Comparison of ENCODE assay signal across 22 cellular contexts in genomic region chr6:42254505-42254904, GRCh38. TPM values are rescaled to one million over a fixed set of nuclear protein-coding genes. Genes with fewer than 3 reads are reported as not detected.
DNase-seq lines count a peak whose midpoint lies in the region; ATAC-seq, FAIRE-seq and TF ChIP-seq lines count a peak whose summit lies in the region.
"Had no signal": no experiment of that assay in that cellular context is flagged by ENCODE, and none has a peak within 500 bp of the region (broad histone marks: within the 10 kb centered on the region; RNA-seq: fewer than 3 reads in every experiment).

No MANE protein-coding gene starts in this region.

- intact Hi-C loops in right lobe of liver (cut with DNase I), result no loop called here
- intact Hi-C loops in HepG2 (cut with micrococcal nuclease; ENCODE audit: unreplicated experiment), result no loop called here

- no peak overlapping the region for H3K9ac ChIP-seq in HepG2 (ENCODE audit: insufficient read depth, low read depth, low read length)

- no peaks in the 10 kb centered on the region for H3K27me3 Mint-ChIP-seq in activated T-helper 17 cell treated with anti-CD3 and anti-CD28 coated beads, Interleukin-2, amount 50 U/mL, for 72 hours

- no peaks in the 10 kb centered on the region for H3K9me3 ChIP-seq in right lobe of liver
- H3K9me3 ChIP-seq in HepG2 (ENCODE audit: low read length), result no peaks in the 10 kb centered on the region
- no peaks in the 10 kb centered on the region for H3K9me3 ChIP-seq in osteoblast (ENCODE audit: low read depth, low read length)
- H3K9me3 ChIP-seq: A549, BE2C, HAP-1 had no signal

- H3K9me3 Mint-ChIP-seq in activated T-helper 17 cell treated with anti-CD3 and anti-CD28 coated beads, Interleukin-2, amount 50 U/mL, for 72 hours, result no peaks in the 10 kb centered on the region
- H3K9me3 Mint-ChIP-seq: CD8-positive, alpha-beta T cell had no signal

- H2AFZ ChIP-seq in HepG2 (ENCODE audit: low read length), result no peak overlapping the region
- H2AFZ ChIP-seq in osteoblast (ENCODE audit: low read length), result no peak overlapping the region

- no peaks in the 10 kb centered on the region for H3K79me2 ChIP-seq in HepG2 (ENCODE audit: insufficient read depth, low read length)
- no peaks in the 10 kb centered on the region for H3K79me2 ChIP-seq in osteoblast (ENCODE audit: insufficient read depth, low read length)

- no peak overlapping the region for H3K4me3 Mint-ChIP-seq in activated T-helper 17 cell treated with anti-CD3 and anti-CD28 coated beads, Interleukin-2, amount 50 U/mL, for 72 hours
- H3K4me3 Mint-ChIP-seq: CD8-positive, alpha-beta T cell had no signal

- no peak for FAIRE-seq in HepG2 (lab: Jason Lieb, UNC)
- FAIRE-seq: A549, D721Med, G401.6, GM12891, GM19239, H1 had no signal

- peaks cover 0 to 21% (median 4%) of the 10 kb centered on the region in 4 donors for H3K4me1 ChIP-seq in right lobe of liver
- peaks cover 11% of the 10 kb centered on the region for H3K4me1 ChIP-seq in HepG2 (ENCODE audit: insufficient read depth, low read length)
- peaks cover 20% of the 10 kb centered on the region for H3K4me1 ChIP-seq in osteoblast (ENCODE audit: insufficient read depth, low read length)
- H3K4me1 ChIP-seq: HAP-1 had no signal

- H3K27ac ChIP-seq in right lobe of liver (no peak overlapping the region), HepG2 (ENCODE audit: extremely low read length, insufficient read depth, low read length) (no peak overlapping the region), osteoblast (ENCODE audit: low read depth, low read length) (no peak overlapping the region)
- H3K27ac ChIP-seq: A549, C4-2B, HL-60 had no signal

- no peak overlapping the region for H3K4me2 ChIP-seq in HepG2 (ENCODE audit: low read depth, low read length)
- H3K4me2 ChIP-seq in osteoblast (ENCODE audit: insufficient read depth, low read length), result no peak overlapping the region
- H3K4me2 ChIP-seq: A549 had no signal

- H3K4me1 Mint-ChIP-seq in activated T-helper 17 cell treated with anti-CD3 and anti-CD28 coated beads, Interleukin-2, amount 50 U/mL, for 72 hours, result no peaks in the 10 kb centered on the region

- CTCF ChIA-PET in HepG2 (lab: Yijun Ruan, JAX; ENCODE audit: low intra/inter-chr PET ratio, low total read pairs), result no interaction called here

- no peak for TF ChIP-seq RAD21 in HepG2 (CRISPR knock-in tag; IDR thresholded peaks at IDR 0.05)

- H3K36me3 Mint-ChIP-seq in activated T-helper 17 cell treated with anti-CD3 and anti-CD28 coated beads, Interleukin-2, amount 50 U/mL, for 72 hours (ENCODE audit: low read depth), result peaks cover 54% of the 10 kb centered on the region

- WGBS in right lobe of liver (ENCODE audit: insufficient coverage, low coverage, low lambda C conversion rate, missing lambda C conversion rate), result 63% methylated on average over 7 of the region's 9 CpGs
- WGBS in HepG2 (ENCODE audit: low lambda C conversion rate), result 34% methylated on average over 9 of the region's 9 CpGs

- DNase-seq in right lobe of liver (peak in 2 of 3 donors; percentile 76 to 77), HepG2 (ENCODE audit: low spot score) (no peak), osteoblast (ENCODE audit: insufficient read length, low spot score, missing footprints) (peak; percentile 21)
- DNase-seq: BE2C; CD8-positive, alpha-beta T cell; COR-L47; DMS153; DMS79 treated with DMSO at 0.1 percent for 48 hours; EL had no signal

- TF ChIP-seq CTCF in right lobe of liver (IDR thresholded peaks at IDR 0.05) (no peak), HepG2 (CRISPR knock-in tag; IDR thresholded peaks at IDR 0.05) (no peak), osteoblast (IDR thresholded peaks at IDR 0.05; ENCODE audit: extremely low read depth, low read depth, low read length) (no peak)

- no TSS peak for BruUV-seq in HepG2 (replicated peaks; lab: Mats Ljungman, UMichigan)

- in situ Hi-C loops in HepG2 (cut with HindIII; ENCODE audit: extremely low pct_ligation_motif_present, low pct_unique_long_range_greater_than_20kb), result no loop called here

- POLR2A ChIA-PET in HepG2 (lab: Yijun Ruan, JAX), result no interaction called here

- H3K27ac Mint-ChIP-seq in activated T-helper 17 cell treated with anti-CD3 and anti-CD28 coated beads, Interleukin-2, amount 50 U/mL, for 72 hours, result peak overlapping the region; percentile 33
- H3K27ac Mint-ChIP-seq: CD8-positive, alpha-beta T cell had no signal

- H3K27me3 ChIP-seq in right lobe of liver (no peaks in the 10 kb centered on the region), HepG2 (ENCODE audit: control insufficient read depth in 1 of 2, insufficient read depth in 2 of 2, low read length in 2 of 2) (peaks cover 0 to 19% of the 10 kb centered on the region in 2 experiments; a peak in 2 of 5 replicates), osteoblast (ENCODE audit: insufficient read depth, low read length) (no peaks in the 10 kb centered on the region)
- H3K27me3 ChIP-seq: BE2C had no signal

- H4K20me1 ChIP-seq in HepG2 (ENCODE audit: insufficient read depth, low read length), result no peaks in the 10 kb centered on the region
- no peaks in the 10 kb centered on the region for H4K20me1 ChIP-seq in osteoblast (ENCODE audit: insufficient read depth, low read length)

- no peak for TF ChIP-seq POLR2A in right lobe of liver (IDR thresholded peaks at IDR 0.05)
- no peak for TF ChIP-seq POLR2A in HepG2 (IDR thresholded peaks at IDR 0.05; ENCODE audit: insufficient read depth in 1 of 2, low read depth in 2 of 2, low read length in 2 of 2)

- H3K4me3 ChIP-seq in right lobe of liver (no peak overlapping the region), HepG2 (replicated peaks in 1 of 3; ENCODE audit: insufficient read depth in 1 of 3, low read depth in 2 of 3, low read length in 3 of 3) (no peak overlapping the region), osteoblast (ENCODE audit: insufficient read depth, low read length) (no peak overlapping the region)
- H3K4me3 ChIP-seq: A549, HAP-1 had no signal

- H3K36me3 ChIP-seq in right lobe of liver (no peaks in the 10 kb centered on the region), HepG2 (replicated peaks in 1 of 2; ENCODE audit: control insufficient read depth in 1 of 2, insufficient read depth in 2 of 2, low read length in 2 of 2) (no peaks in the 10 kb centered on the region), osteoblast (ENCODE audit: insufficient read depth, low read length) (peaks cover 42% of the 10 kb centered on the region)

- TF ChIP-seq EP300 in HepG2 (IDR thresholded peaks at IDR 0.05; ENCODE audit: low read depth in 2 of 2, low read length in 2 of 2) (no peak), HepG2 (CRISPR knock-in tag; IDR thresholded peaks at IDR 0.05; ENCODE audit: borderline replicate concordance) (no peak)

- ATAC-seq in right lobe of liver (peak; percentile 12 to 76 (median 48)), HepG2 (no peak), HG03571 (IDR thresholded peaks at IDR 0.05; ENCODE audit: unreplicated experiment) (no peak), GM18502 (IDR thresholded peaks at IDR 0.05; ENCODE audit: poor library complexity, unreplicated experiment) (no peak), GM21576 (IDR thresholded peaks at IDR 0.05; ENCODE audit: unreplicated experiment) (no peak)
- ATAC-seq in activated T-helper 17 cell treated with anti-CD3 and anti-CD28 coated beads, Interleukin-2, amount 50 U/mL, for 72 hours (replicated peaks), result no peak
- ATAC-seq: A549; CD8-positive, alpha-beta T cell had no signal

RNA-seq across cellular contexts. Expression of gene MRPS10, which starts 36.8 kb away (rescaled TPM):
- total RNA-seq in right lobe of liver (10 to 100 TPM; 17.7 to 35.3 (median 20.1) TPM), HepG2 (2016; rRNA removed; fragmentation: Illumina TruSeq; extraction: Trizol) (54.6 and 79.2 TPM in 2 replicates), osteoblast (46.9 and 52.5 TPM in 2 replicates)
- 12.2 and 13.6 TPM in 2 replicates for total RNA-seq in HepG2 (2016; cell fraction: cytosol; rRNA removed; fragmentation: Illumina TruSeq; extraction: Trizol; ENCODE audit: low read depth)
- total RNA-seq in HepG2 (2016; cell fraction: insoluble cytoplasmic fraction; rRNA removed; fragmentation: Illumina TruSeq; extraction: Trizol), result 55.4 and 85.0 TPM in 2 replicates
- total RNA-seq in HepG2 (2016; cell fraction: membrane; rRNA removed; fragmentation: Illumina TruSeq; extraction: Trizol), result 37.8 and 41.2 TPM in 2 replicates
- total RNA-seq in HepG2 (2016; cell fraction: nucleus; rRNA removed; fragmentation: Illumina TruSeq; extraction: Trizol), result 20.0 and 20.7 TPM in 2 replicates
- 22.8 and 31.7 TPM in 2 replicates for polyA plus RNA-seq in HepG2 (2011; rRNA removed)
- 16.1 and 23.7 TPM in 2 replicates for polyA plus RNA-seq in HepG2 (2011; cell fraction: cytosol; rRNA removed)
- 4.2 and 5.9 TPM in 2 replicates for polyA plus RNA-seq in HepG2 (2011; cell fraction: nucleus; rRNA removed)
- 22.8 and 28.4 TPM in 2 replicates for polyA plus RNA-seq in HepG2 (2012)
- polyA plus RNA-seq in HepG2 (2016; cell fraction: cytosol; fragmentation: Illumina TruSeq; extraction: Trizol; ENCODE audit: low read depth), result 14.5 and 15.5 TPM in 2 replicates
- polyA plus RNA-seq in HepG2 (2016; cell fraction: insoluble cytoplasmic fraction; fragmentation: Illumina TruSeq; extraction: Trizol; ENCODE audit: low read depth), result 81.8 and 85.5 TPM in 2 replicates
- 32.1 and 36.3 TPM in 2 replicates for polyA plus RNA-seq in HepG2 (2016; cell fraction: membrane; fragmentation: Illumina TruSeq; extraction: Trizol; ENCODE audit: low read depth)
- polyA plus RNA-seq in HepG2 (2016; cell fraction: nucleus; fragmentation: Illumina TruSeq; extraction: Trizol; ENCODE audit: insufficient read depth, low read depth), result 30.6 and 31.3 TPM in 2 replicates
- polyA minus RNA-seq in HepG2 (2011; rRNA and poly(A)+ RNA removed; ENCODE audit: low replicate concordance), result 5.2 and 11.4 TPM in 2 replicates
- 13.1 and 14.4 TPM in 2 replicates for polyA minus RNA-seq in HepG2 (2011; cell fraction: cytosol; rRNA and poly(A)+ RNA removed)
- 12.4 and 15.7 TPM in 2 replicates for polyA minus RNA-seq in HepG2 (2011; cell fraction: nucleus; rRNA and poly(A)+ RNA removed)
- 10 to 100 TPM; 23.9 to 42.3 TPM for total RNA-seq in activated T-helper 17 cell treated with anti-CD3 and anti-CD28 coated beads, Interleukin-2, amount 50 U/mL, for 72 hours

RNA-seq across cellular contexts. Expression of gene GUCA1B, which starts 59.7 kb away (rescaled TPM):
- under 1 TPM in 5 of 6 experiments, not detected in 1; 0.25 to 0.93 (median 0.68) TPM for total RNA-seq in right lobe of liver
- 0.31 and 0.75 TPM in 2 replicates for total RNA-seq in HepG2 (2016; rRNA removed; fragmentation: Illumina TruSeq; extraction: Trizol)
- total RNA-seq in HepG2 (2016; cell fraction: cytosol; rRNA removed; fragmentation: Illumina TruSeq; extraction: Trizol; ENCODE audit: low read depth), result not detected in 2 replicates
- total RNA-seq in HepG2 (2016; cell fraction: insoluble cytoplasmic fraction; rRNA removed; fragmentation: Illumina TruSeq; extraction: Trizol), result 0.22 and 0.26 TPM in 2 replicates
- total RNA-seq in HepG2 (2016; cell fraction: membrane; rRNA removed; fragmentation: Illumina TruSeq; extraction: Trizol), result 0.28 TPM in 1 of 2 replicates, not detected in the other
- 0.34 and 0.47 TPM in 2 replicates for total RNA-seq in HepG2 (2016; cell fraction: nucleus; rRNA removed; fragmentation: Illumina TruSeq; extraction: Trizol)
- 0.58 and 0.74 TPM in 2 replicates for polyA plus RNA-seq in HepG2 (2011; rRNA removed)
- 0.23 and 0.40 TPM in 2 replicates for polyA plus RNA-seq in HepG2 (2011; cell fraction: cytosol; rRNA removed)
- 2.1 and 2.6 TPM in 2 replicates for polyA plus RNA-seq in HepG2 (2011; cell fraction: nucleus; rRNA removed)
- polyA plus RNA-seq in HepG2 (2012), result 0.72 and 1.5 TPM in 2 replicates
- not detected in 2 replicates for polyA plus RNA-seq in HepG2 (2016; cell fraction: cytosol; fragmentation: Illumina TruSeq; extraction: Trizol; ENCODE audit: low read depth)
- polyA plus RNA-seq in HepG2 (2016; cell fraction: insoluble cytoplasmic fraction; fragmentation: Illumina TruSeq; extraction: Trizol; ENCODE audit: low read depth), result 0.38 and 0.50 TPM in 2 replicates
- 0.17 and 0.26 TPM in 2 replicates for polyA plus RNA-seq in HepG2 (2016; cell fraction: membrane; fragmentation: Illumina TruSeq; extraction: Trizol; ENCODE audit: low read depth)
- 0.89 and 2.5 TPM in 2 replicates for polyA plus RNA-seq in HepG2 (2016; cell fraction: nucleus; fragmentation: Illumina TruSeq; extraction: Trizol; ENCODE audit: insufficient read depth, low read depth)
- 0.19 and 0.26 TPM in 2 replicates for polyA minus RNA-seq in HepG2 (2011; rRNA and poly(A)+ RNA removed; ENCODE audit: low replicate concordance)
- not detected in 2 replicates for polyA minus RNA-seq in HepG2 (2011; cell fraction: cytosol; rRNA and poly(A)+ RNA removed)
- 0.90 and 0.99 TPM in 2 replicates for polyA minus RNA-seq in HepG2 (2011; cell fraction: nucleus; rRNA and poly(A)+ RNA removed)
- 1 to 10 TPM; 1.1 to 2.4 TPM for total RNA-seq in activated T-helper 17 cell treated with anti-CD3 and anti-CD28 coated beads, Interleukin-2, amount 50 U/mL, for 72 hours
- 0.72 TPM in 1 of 2 replicates, not detected in the other for total RNA-seq in osteoblast

Comparison
In these comparisons a context has a peak if more than half of its experiments do, and no peak if none do; other contexts are left out.
1. ATAC-seq: peak in right lobe of liver (4 of 4); none in HepG2 (single experiment), activated T-helper 17 cell treated with anti-CD3 and anti-CD28 coated beads, Interleukin-2, amount 50 U/mL, for 72 hours (single experiment), HG03571 (single experiment), GM18502 (single experiment) and GM21576 (single experiment).